Comparison of ENCODE assay signal across 8 cellular contexts in genomic region chr22:33923660-33924246, GRCh38. TPM values are rescaled to one million over a fixed set of nuclear protein-coding genes. Genes with fewer than 3 reads are reported as not detected.
DNase-seq lines count a peak whose midpoint lies in the region; ATAC-seq, FAIRE-seq and TF ChIP-seq lines count a peak whose summit lies in the region.

No MANE protein-coding gene starts in this region.

- no peak for FAIRE-seq in GM12892 (lab: Jason Lieb, UNC)

- TF ChIP-seq POLR2A in GM12892 (IDR thresholded peaks at IDR 0.05; ENCODE audit: low read depth, low read length): no peak

- peak; percentile 85 for TF ChIP-seq CTCF in fibroblast of pulmonary artery (IDR thresholded peaks at IDR 0.05; ENCODE audit: low read length, missing control alignments)
- peak; percentile 82 for TF ChIP-seq CTCF in nephron progenitor cell (IDR thresholded peaks at IDR 0.05)

- peaks cover 9% of the 10 kb centered on the region for H3K27me3 Mint-ChIP-seq in nephron progenitor cell (ENCODE audit: low read depth, poor library complexity)

- no peak for ATAC-seq in GM21825 (IDR thresholded peaks at IDR 0.05; ENCODE audit: unreplicated experiment)

- no peaks in the 10 kb centered on the region for H3K9me3 Mint-ChIP-seq in nephron progenitor cell

- peaks cover 23% of the 10 kb centered on the region for H3K4me1 Mint-ChIP-seq in nephron progenitor cell

- no peaks in the 10 kb centered on the region for H3K36me3 Mint-ChIP-seq in nephron progenitor cell (ENCODE audit: low read depth)

- peak; percentile 4 for DNase-seq in stimulated activated CD4-positive, alpha-beta T cell treated with anti-CD3 and anti-CD28 coated beads, Interleukin-12 subunit alpha, Interleukin-12 subunit beta, amount 100 ng/mL, for 4 hours
- DNase-seq in stimulated activated CD4-positive, alpha-beta T cell treated with anti-CD3 and anti-CD28 coated beads, Interleukin-4, amount 100 ng/mL, for 1 hour: no peak
- DNase-seq in NCI-H1048 (lab: John Stamatoyannopoulos, UW): peak; percentile 46
- DNase-seq in T1000 (lab: John Stamatoyannopoulos, UW): peak; percentile 14
- DNase-seq in fibroblast of pulmonary artery (ENCODE audit: low read depth): peak; percentile 84
- DNase-seq in nephron progenitor cell: peak; percentile 70
- DNase-seq in GM12892 (ENCODE audit: insufficient read length): no peak

- peak overlapping the region; percentile 92 for H3K4me3 Mint-ChIP-seq in nephron progenitor cell

- no peak overlapping the region for H3K27ac Mint-ChIP-seq in nephron progenitor cell

- no peak overlapping the region for H3K4me3 ChIP-seq in fibroblast of pulmonary artery (replicated peaks; ENCODE audit: low read depth, low read length)

RNA-seq across cellular contexts. Expression of gene LARGE1, which starts 3.5 kb away (rescaled TPM):
- polyA plus RNA-seq in GM12892 (2012; ENCODE audit: missing spikeins): 14.4 TPM

Comparison
In these comparisons a context has a peak if more than half of its experiments do, and no peak if none do; other contexts are left out.
1. DNase-seq: peak in stimulated activated CD4-positive, alpha-beta T cell treated with anti-CD3 and anti-CD28 coated beads, Interleukin-12 subunit alpha, Interleukin-12 subunit beta, amount 100 ng/mL, for 4 hours (single experiment), NCI-H1048 (single experiment), T1000 (single experiment), fibroblast of pulmonary artery (single experiment) and nephron progenitor cell (single experiment); none in stimulated activated CD4-positive, alpha-beta T cell treated with anti-CD3 and anti-CD28 coated beads, Interleukin-4, amount 100 ng/mL, for 1 hour (single experiment) and GM12892 (single experiment).